ENCODE assay signal across 1 cellular context in genomic region chr11:125842319-125842948, GRCh38.
TF ChIP-seq lines count a peak whose summit lies in the region.

No MANE protein-coding gene starts in this region.

TF ChIP-seq in HepG2, 621 proteins besides CTCF, POLR2A, EP300 and RAD21:
- no peak for TF ChIP-seq ZNF878 (CRISPR knock-in tag; IDR thresholded peaks at IDR 0.05)
- TF ChIP-seq RELA (CRISPR knock-in tag; IDR thresholded peaks at IDR 0.05), result no peak
- TF ChIP-seq KAT2B (IDR thresholded peaks at IDR 0.05; ENCODE audit: borderline replicate concordance, low read depth, low read length), result no peak
- no peak for TF ChIP-seq ZMAT5 (CRISPR knock-in tag; IDR thresholded peaks at IDR 0.05; ENCODE audit: borderline replicate concordance, low read depth)
- TF ChIP-seq ZBTB8A (CRISPR knock-in tag; IDR thresholded peaks at IDR 0.05; ENCODE audit: borderline replicate concordance, low read depth), result no peak
- TF ChIP-seq ELF3 (CRISPR knock-in tag; IDR thresholded peaks at IDR 0.05), result no peak
- no peak for TF ChIP-seq TMF1 (CRISPR knock-in tag; IDR thresholded peaks at IDR 0.05; ENCODE audit: low read depth)
- no peak for TF ChIP-seq ZNF441 (CRISPR knock-in tag; IDR thresholded peaks at IDR 0.05; ENCODE audit: borderline replicate concordance)
- no peak for TF ChIP-seq ZNF33B (CRISPR knock-in tag; IDR thresholded peaks at IDR 0.05)
- no peak for TF ChIP-seq ZNF230 (CRISPR knock-in tag; IDR thresholded peaks at IDR 0.05)
- TF ChIP-seq ZNF616 (CRISPR knock-in tag; IDR thresholded peaks at IDR 0.05; ENCODE audit: low read depth), result no peak
- no peak for TF ChIP-seq BCL6 (CRISPR knock-in tag; IDR thresholded peaks at IDR 0.05)
- no peak for TF ChIP-seq ZNF577 (CRISPR knock-in tag; IDR thresholded peaks at IDR 0.05; ENCODE audit: borderline replicate concordance, low read depth)
- no peak for TF ChIP-seq TOPORS (CRISPR knock-in tag; IDR thresholded peaks at IDR 0.05)
- TF ChIP-seq POLR2AphosphoS5 (IDR thresholded peaks at IDR 0.05; ENCODE audit: low read depth, low read length), result no peak
